Comparison of ENCODE assay signal across 13 cellular contexts in the genomic region with DNA sequence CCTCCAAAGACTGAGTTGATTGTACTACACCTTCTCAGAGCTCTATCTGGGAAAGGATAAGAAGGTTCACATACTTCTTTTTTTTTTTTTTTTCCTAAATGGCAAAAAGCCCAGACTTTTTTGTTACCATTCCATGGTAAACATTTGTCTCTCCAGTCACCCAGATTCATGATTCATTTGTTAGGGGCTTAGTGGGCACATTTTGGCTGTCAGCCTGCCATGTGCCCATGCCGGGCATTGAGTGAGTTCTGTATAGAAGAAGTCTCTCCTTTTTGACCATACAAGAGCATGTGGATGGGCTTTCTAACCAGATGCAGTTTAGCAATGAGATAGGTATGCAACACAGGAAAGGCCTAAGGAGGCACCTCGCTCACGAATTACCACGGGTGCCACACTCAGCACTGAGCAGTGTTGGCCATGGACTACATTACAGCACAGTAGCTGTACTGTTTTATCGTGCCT.
DNase-seq lines count a peak whose midpoint lies in the region; ATAC-seq and TF ChIP-seq lines count a peak whose summit lies in the region.
"Had no signal": no experiment of that assay in that cellular context is flagged by ENCODE, and none has a peak within 500 bp of the region (broad histone marks: within the 10 kb centered on the region; RNA-seq: fewer than 3 reads in every experiment).

No MANE protein-coding gene starts in this region.

- RAD21 ChIA-PET in HCT116 (lab: Charles Lee; ENCODE audit: low non-redundant PET in 1 of 2, low total read pairs in 2 of 2, uncharacterized antibody in 2 of 2, unreplicated experiment in 2 of 2), result no interaction called here

- H3K36me3 ChIP-seq in HCT116 (ENCODE audit: control insufficient read depth in 1 of 2, insufficient read depth in 2 of 2, low read length in 2 of 2), result no peaks in the 10 kb centered on the region
- no peaks in the 10 kb centered on the region for H3K36me3 ChIP-seq in adipocyte (ENCODE audit: control insufficient read depth, insufficient read depth, low read length, severe bottlenecking)
- H3K36me3 ChIP-seq: heart left ventricle had no signal

- H3K4me3 ChIP-seq in HCT116 (replicated peaks in 1 of 2; ENCODE audit: low read depth in 1 of 2, low read length in 2 of 2), result no peak overlapping the region
- H3K4me3 ChIP-seq in adipocyte (ENCODE audit: low read length), result no peak overlapping the region
- H3K4me3 ChIP-seq in fibroblast of the aortic adventitia (ENCODE audit: low read depth, low read length), result no peak overlapping the region
- H3K4me3 ChIP-seq: heart left ventricle had no signal

- no peaks in the 10 kb centered on the region for H3K27me3 ChIP-seq in HCT116 (ENCODE audit: insufficient read depth, low read length)
- no peaks in the 10 kb centered on the region for H3K27me3 ChIP-seq in adipocyte (replicated peaks; ENCODE audit: control insufficient read depth, insufficient read depth, low read length)
- H3K27me3 ChIP-seq: heart left ventricle had no signal

- TF ChIP-seq CTCF in HCT116 (IDR thresholded peaks at IDR 0.05 in 2 of 3, conservative IDR thresholded peaks at IDR 0.05 in 1 of 3; ENCODE audit: borderline replicate concordance in 1 of 3, insufficient read depth in 1 of 3, low read depth in 2 of 3, low read length in 2 of 3) (no peak), fibroblast of the aortic adventitia (IDR thresholded peaks at IDR 0.05; ENCODE audit: insufficient read depth, low read length) (no peak)

- DNase-seq in HCT116 (ENCODE audit: low read depth, low spot score) (no peak), adipocyte (ENCODE audit: low read depth) (peak; percentile 70), fibroblast of the aortic adventitia (ENCODE audit: low read depth) (peak; percentile 72), stromal cell of bone marrow (ENCODE audit: low read depth) (peak; percentile 77), SHP77 (lab: John Stamatoyannopoulos, UW) (no peak), activated T-cell treated with anti-CD3 and anti-CD28 coated beads for 4 hours (no peak), kidney tubule cell (ENCODE audit: low spot score) (no peak)
- no peak for DNase-seq in activated CD4-positive, CD25-positive, alpha-beta regulatory T cell treated with anti-CD3 and anti-CD28 coated beads, Interleukin-2, amount 50 U/mL, for 72 hours
- DNase-seq: DMS153, heart left ventricle, midbrain, NCI-H748 treated with DMSO at 0.1 percent for 48 hours had no signal

- no peaks in the 10 kb centered on the region for H4K20me1 ChIP-seq in HCT116 (ENCODE audit: insufficient read depth)

- intact Hi-C loops in HCT116 (cut with micrococcal nuclease), result no loop called here

- H3K9me2 ChIP-seq in HCT116 (ENCODE audit: insufficient read depth), result no peaks in the 10 kb centered on the region

- TF ChIP-seq POLR2A in HCT116 (IDR thresholded peaks at IDR 0.05; ENCODE audit: borderline replicate concordance, extremely low read depth, insufficient read depth, insufficient read length), result no peak

- BruUV-seq in HCT116 (replicated peaks; lab: Mats Ljungman, UMichigan), result no TSS peak

- H3K9me3 ChIP-seq in HCT116 (ENCODE audit: control insufficient read depth in 1 of 2, insufficient read depth in 1 of 2, low read depth in 1 of 2, low read length in 2 of 2) (no peaks in the 10 kb centered on the region), adipocyte (ENCODE audit: control insufficient read depth, low read length) (no peaks in the 10 kb centered on the region)

- no peaks in the 10 kb centered on the region for H3K4me1 ChIP-seq in HCT116 (ENCODE audit: control insufficient read depth in 1 of 2, insufficient read depth in 2 of 2, low read length in 2 of 2)
- peaks cover 3% of the 10 kb centered on the region for H3K4me1 ChIP-seq in adipocyte (ENCODE audit: control insufficient read depth, insufficient read depth, low read length)

- H3K4me2 ChIP-seq in HCT116 (ENCODE audit: low read length), result no peak overlapping the region
- H3K4me2 ChIP-seq: KMS-11 had no signal

- CTCF ChIA-PET in HCT116 (lab: Charles Lee), result interaction anchor here (0.5 kb wide), 1 partner anchor 9 kb away, joined by 3 read pairs; no protein-coding TSS in a partner anchor

- peak overlapping the region; percentile 73 for H2AFZ ChIP-seq in HCT116 (ENCODE audit: low read depth, low read length, poor library complexity, severe bottlenecking)

- H3K79me2 ChIP-seq in HCT116 (ENCODE audit: insufficient read depth, low read length), result no peaks in the 10 kb centered on the region

- TF ChIP-seq RAD21 in HCT116 (IDR thresholded peaks at IDR 0.05; ENCODE audit: low read depth), result no peak

- no peak overlapping the region for H3K9ac ChIP-seq in HCT116 (ENCODE audit: low read length)
- no peak overlapping the region for H3K9ac ChIP-seq in adipocyte (ENCODE audit: low read length)
- H3K9ac ChIP-seq: KMS-11 had no signal

- no peak for ATAC-seq in HCT116

- POLR2A ChIA-PET in HCT116 (lab: Charles Lee), result no interaction called here

- H3K27ac ChIP-seq in HCT116 (ENCODE audit: low read depth, low read length), result no peak overlapping the region
- H3K27ac ChIP-seq: heart left ventricle, KMS-11 had no signal

TF ChIP-seq in HCT116, 20 proteins besides CTCF, POLR2A, EP300 and RAD21:
- TF ChIP-seq JUND (IDR thresholded peaks at IDR 0.05) (no peak), ATF3 (IDR thresholded peaks at IDR 0.05) (no peak)

Comparison
In these comparisons a context has a peak if more than half of its experiments do, and no peak if none do; other contexts are left out.
1. DNase-seq: peak in adipocyte (single experiment), fibroblast of the aortic adventitia (single experiment) and stromal cell of bone marrow (single experiment); none in HCT116 (single experiment), SHP77 (0 of 2), activated T-cell treated with anti-CD3 and anti-CD28 coated beads for 4 hours (single experiment), kidney tubule cell (single experiment) and activated CD4-positive, CD25-positive, alpha-beta regulatory T cell treated with anti-CD3 and anti-CD28 coated beads, Interleukin-2, amount 50 U/mL, for 72 hours (single experiment).